29 cellular contexts compared by ENCODE assay signal in the genomic region with DNA sequence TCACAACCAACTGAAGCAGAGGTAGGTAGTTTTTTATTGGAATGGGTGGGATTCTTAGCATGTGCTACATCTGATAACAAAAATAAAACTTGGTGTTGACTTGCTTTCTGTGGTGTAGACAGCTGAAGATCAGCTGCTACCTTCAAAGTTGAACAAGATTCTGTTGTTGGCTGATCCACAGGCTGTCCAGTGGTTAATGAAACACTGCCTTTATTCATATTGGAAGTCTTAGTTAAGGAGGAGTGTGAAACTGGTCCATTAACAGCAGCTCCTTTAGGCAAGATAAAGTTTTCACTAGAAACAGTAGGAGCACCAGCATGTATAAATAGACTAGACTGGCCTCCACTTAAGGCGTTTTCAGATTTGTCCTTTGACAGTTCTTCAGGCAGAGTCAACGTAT.
"Had no signal": no experiment of that assay in that cellular context is flagged by ENCODE, and none has a peak within 500 bp of the region (broad histone marks: within the 10 kb centered on the region; RNA-seq: fewer than 3 reads in every experiment).

No MANE protein-coding gene starts in this region.

- DNase-seq: activated B cell treated with CpG ODN at 0.5 μM for 24 hours; activated CD4-positive, alpha-beta T cell treated with anti-CD3 and anti-CD28 coated beads for 48 hours; activated CD4-positive, alpha-beta T cell treated with anti-CD3 and anti-CD28 coated beads, Interleukin-2, amount 50 U/mL, for 1 hour; activated CD4-positive, alpha-beta T cell treated with anti-CD3 and anti-CD28 coated beads, Interleukin-2, amount 50 U/mL, for 48 hours; activated CD8-positive, alpha-beta memory T cell treated with anti-CD3 and anti-CD28 coated beads for 24 hours; activated CD8-positive, alpha-beta T cell treated with anti-CD3 and anti-CD28 coated beads for 36 hours; activated effector memory CD4-positive, alpha-beta T cell treated with anti-CD3 and anti-CD28 coated beads, Interleukin-2, amount 50 U/mL, for 16 hours; activated naive CD4-positive, alpha-beta T cell treated with anti-CD3 and anti-CD28 coated beads for 36 hours; activated naive CD8-positive, alpha-beta T cell treated with anti-CD3 and anti-CD28 coated beads for 36 hours; activated naive CD8-positive, alpha-beta T cell treated with anti-CD3 and anti-CD28 coated beads, Interleukin-2, amount 50 U/mL, for 24 hours; activated T-cell treated with anti-CD3 and anti-CD28 coated beads, Interleukin-2, amount 50 U/mL, for 1 hour; activated T-cell treated with anti-CD3 and anti-CD28 coated beads, Interleukin-2, amount 50 U/mL, for 48 hours; adrenal gland; amygdala; aorta; body of pancreas; central memory CD4-positive, alpha-beta T cell; cerebellar nuclear complex; colonic mucosa; effector CD8-positive, alpha-beta T cell; foreskin fibroblast; gastrocnemius medialis; glutamatergic neuron; heart left ventricle; T-cell; T1000; WERI-Rb-1 had no signal

- H3K27me3 ChIP-seq: adrenal gland, body of pancreas, colonic mucosa, gastrocnemius medialis, heart left ventricle had no signal

- H3K4me1 ChIP-seq: body of pancreas, colonic mucosa had no signal

- H3K9me3 ChIP-seq: adrenal gland, body of pancreas, colonic mucosa, gastrocnemius medialis, heart left ventricle had no signal

- ATAC-seq: activated CD4-positive, CD25-positive, alpha-beta regulatory T cell treated with anti-CD3 and anti-CD28 coated beads, Interleukin-2, amount 50 U/mL, for 24 hours; activated CD8-positive, alpha-beta T cell treated with anti-CD3 and anti-CD28 coated beads for 36 hours; activated naive CD8-positive, alpha-beta T cell treated with anti-CD3 and anti-CD28 coated beads, Interleukin-2, amount 50 U/mL, for 24 hours; body of pancreas; esophagus mucosa; gastrocnemius medialis; T-cell had no signal

- H3K4me3 ChIP-seq: adrenal gland, body of pancreas, colonic mucosa, gastrocnemius medialis, heart left ventricle had no signal

- H3K27ac ChIP-seq: adrenal gland, body of pancreas, colonic mucosa, gastrocnemius medialis, heart left ventricle, WERI-Rb-1 had no signal
